In the genomic region with DNA sequence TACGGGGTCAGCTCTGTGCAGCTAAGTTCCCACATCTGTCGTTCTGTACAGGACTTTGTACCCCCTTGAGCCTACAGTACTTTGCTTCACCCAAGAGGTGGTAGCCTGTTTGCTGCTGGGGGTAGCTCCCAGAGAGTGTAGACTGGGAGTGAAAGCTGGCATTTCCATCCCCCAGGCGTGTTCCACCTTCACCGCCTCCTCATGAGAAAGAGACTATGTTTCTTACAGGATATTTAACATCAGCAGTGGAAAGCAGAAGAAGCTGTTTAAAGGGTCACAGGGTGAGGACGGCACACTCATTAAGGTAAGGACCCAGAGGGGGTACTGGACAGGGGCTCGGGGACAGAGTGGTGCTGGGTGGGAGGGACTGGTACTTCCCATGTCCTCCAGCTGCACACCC, we compare ENCODE assay signal across 11 cellular contexts.
"Had no signal": no experiment of that assay in that cellular context is flagged by ENCODE, and none has a peak within 500 bp of the region (broad histone marks: within the 10 kb centered on the region; RNA-seq: fewer than 3 reads in every experiment).

No MANE protein-coding gene starts in this region.

- H3K4me2 ChIP-seq: GM23338 had no signal

- H3K4me1 ChIP-seq: HAP-1 had no signal

- H3K4me1 Mint-ChIP-seq: GM23338, H9 had no signal

- H3K27ac Mint-ChIP-seq: GM23338, HFFc6 had no signal

- H3K27ac ChIP-seq: GM23248 had no signal

- H2AFZ ChIP-seq: GM23248, GM23338 had no signal

- FAIRE-seq: H1, H54 had no signal

- ATAC-seq: GM23338, HCT116 had no signal

- H3K9me3 Mint-ChIP-seq: GM23338, H9, HFFc6 had no signal

- H3K9me3 ChIP-seq: HAP-1 had no signal

- DNase-seq: GM23248, GOT3, H7, H9, HCEC 1CT, HFFc6 had no signal

- H3K4me3 ChIP-seq: GM23248, GM23338, HAP-1 had no signal

- H3K4me3 Mint-ChIP-seq: GM23338, H9, HFFc6 had no signal
